19 cellular contexts compared by ENCODE assay signal in genomic region chr4:87875187-87875586, GRCh38. TPM values are rescaled to one million over a fixed set of nuclear protein-coding genes. Genes with fewer than 3 reads are reported as not detected.
A peak's percentile ranks its signal among the peaks of the same experiment; 100 is the strongest.
DNase-seq lines count a peak whose midpoint lies in the region; ATAC-seq, FAIRE-seq and TF ChIP-seq lines count a peak whose summit lies in the region.
"Had no signal": no experiment of that assay in that cellular context is flagged by ENCODE, and none has a peak within 500 bp of the region (broad histone marks: within the 10 kb centered on the region; RNA-seq: fewer than 3 reads in every experiment).

No MANE protein-coding gene starts in this region.

- H3K4me3 Mint-ChIP-seq in astrocyte (ENCODE audit: unreplicated experiment), result no peak overlapping the region
- H3K4me3 Mint-ChIP-seq: B cell; CD4-positive, alpha-beta T cell; H9 had no signal

- FAIRE-seq in astrocyte (lab: Jason Lieb, UNC) (peak; percentile 66), RCC 7860 (lab: Jason Lieb, UNC) (no peak)
- FAIRE-seq: D721Med, G401.6, GM12892, GM18507 had no signal

- H3K79me2 ChIP-seq in astrocyte (ENCODE audit: insufficient read depth, low read length), result no peaks in the 10 kb centered on the region

- H3K4me3 ChIP-seq in BLaER1, result no peak overlapping the region
- no peak overlapping the region for H3K4me3 ChIP-seq in NB4 (ENCODE audit: low read depth, low read length)
- H3K4me3 ChIP-seq in astrocyte (ENCODE audit: insufficient read depth, low read depth, low read length), result no peak overlapping the region

- no peaks in the 10 kb centered on the region for H3K27me3 ChIP-seq in BLaER1
- no peaks in the 10 kb centered on the region for H3K27me3 ChIP-seq in astrocyte (ENCODE audit: insufficient read depth, low read length)

- H3K4me2 ChIP-seq in BLaER1 (peak overlapping the region; percentile 40), astrocyte (ENCODE audit: low read length) (no peak overlapping the region)

- H2AFZ ChIP-seq in astrocyte (ENCODE audit: low read depth, low read length), result no peak overlapping the region

- no peak for TF ChIP-seq POLR2A in NB4 (IDR thresholded peaks at IDR 0.05; ENCODE audit: extremely low read depth, insufficient read length)

- H3K36me3 Mint-ChIP-seq in astrocyte (ENCODE audit: low read depth, unreplicated experiment), result no peaks in the 10 kb centered on the region

- H3K9me3 Mint-ChIP-seq in astrocyte (ENCODE audit: unreplicated experiment), result no peaks in the 10 kb centered on the region
- H3K9me3 Mint-ChIP-seq: CD4-positive, alpha-beta T cell; H9 had no signal

- H4K20me1 ChIP-seq in BLaER1 (no peaks in the 10 kb centered on the region), astrocyte (ENCODE audit: insufficient read depth, low read length) (no peaks in the 10 kb centered on the region)

- H3K4me1 ChIP-seq in BLaER1 (peaks cover 23% of the 10 kb centered on the region), astrocyte (ENCODE audit: insufficient read depth, low read length) (no peaks in the 10 kb centered on the region)
- H3K4me1 ChIP-seq: Caco-2 had no signal

- peaks cover 7% of the 10 kb centered on the region for H3K4me1 Mint-ChIP-seq in astrocyte (ENCODE audit: low read depth, unreplicated experiment)
- H3K4me1 Mint-ChIP-seq: B cell had no signal

- no peak for ATAC-seq in GM18873 (IDR thresholded peaks at IDR 0.05; ENCODE audit: low FRiP score, unreplicated experiment)
- no peak for ATAC-seq in stimulated activated naive CD8-positive, alpha-beta T cell treated with anti-CD3 and anti-CD28 coated beads, Interleukin-15, Interleukin-2, amounts not matched to agents 100 U/mL and 50 U/mL, for 24 hours

- H3K36me3 ChIP-seq in BLaER1, result no peaks in the 10 kb centered on the region
- no peaks in the 10 kb centered on the region for H3K36me3 ChIP-seq in astrocyte (ENCODE audit: insufficient read depth, low read length)

- no peaks in the 10 kb centered on the region for H3K27me3 Mint-ChIP-seq in astrocyte (ENCODE audit: low read depth, unreplicated experiment)

- H3K27ac ChIP-seq in BLaER1, result no peak overlapping the region
- H3K27ac ChIP-seq in astrocyte (ENCODE audit: low read depth, low read length), result no peak overlapping the region
- H3K27ac ChIP-seq: C4-2B had no signal

- no peak overlapping the region for H3K27ac Mint-ChIP-seq in astrocyte (ENCODE audit: unreplicated experiment)
- H3K27ac Mint-ChIP-seq: B cell; CD4-positive, alpha-beta T cell; H9 had no signal

- TF ChIP-seq CTCF in NB4 (IDR thresholded peaks at IDR 0.05; ENCODE audit: low read depth, low read length) (no peak), astrocyte (IDR thresholded peaks at IDR 0.05; ENCODE audit: insufficient read depth, low read depth, low read length) (no peak)

- H3K9me3 ChIP-seq in BLaER1 (no peaks in the 10 kb centered on the region), astrocyte (ENCODE audit: insufficient read depth, low read depth, low read length) (no peaks in the 10 kb centered on the region)

- peak; percentile 55 for DNase-seq in GDM1 (lab: John Stamatoyannopoulos, UW)
- DNase-seq in NB4 (ENCODE audit: low read depth), result peak; percentile 42
- DNase-seq in astrocyte (ENCODE audit: low read depth), result no peak
- no peak for DNase-seq in RCC 7860 (ENCODE audit: low spot score)
- no peak for DNase-seq in NCI-H187 treated with DMSO at 0.1 percent for 48 hours (lab: John Stamatoyannopoulos, UW)
- DNase-seq in stimulated activated naive CD8-positive, alpha-beta T cell treated with anti-CD3 and anti-CD28 coated beads, Interleukin-15, Interleukin-2, amounts not matched to agents 100 U/mL and 50 U/mL, for 24 hours, result no peak
- DNase-seq: Caco-2; CD4-positive, alpha-beta T cell; GOT3; H9 had no signal

- H3K9ac ChIP-seq in BLaER1, result no peak overlapping the region
- H3K9ac ChIP-seq in astrocyte (ENCODE audit: low read length), result no peak overlapping the region

RNA-seq across cellular contexts. Expression of gene MEPE, which starts 42.4 kb away (rescaled TPM):
- not detected in 2 replicates for total RNA-seq in astrocyte
- total RNA-seq: A172; B cell; Caco-2; CD4-positive, alpha-beta T cell; H9 had no signal

Comparison
In these comparisons a context has a peak if more than half of its experiments do, and no peak if none do; other contexts are left out.
1. DNase-seq: peak in GDM1 (single experiment) and NB4 (single experiment); none in astrocyte (single experiment), RCC 7860 (single experiment), NCI-H187 treated with DMSO at 0.1 percent for 48 hours (single experiment) and stimulated activated naive CD8-positive, alpha-beta T cell treated with anti-CD3 and anti-CD28 coated beads, Interleukin-15, Interleukin-2, amounts not matched to agents 100 U/mL and 50 U/mL, for 24 hours (single experiment).